ENCODE assay signal across 25 cellular contexts in genomic region chr19:4045597-4046361, GRCh38. TPM values are rescaled to one million over a fixed set of nuclear protein-coding genes. Genes with fewer than 3 reads are reported as not detected.
DNase-seq lines count a peak whose midpoint lies in the region; ATAC-seq, FAIRE-seq and TF ChIP-seq lines count a peak whose summit lies in the region.
"Had no signal": no experiment of that assay in that cellular context is flagged by ENCODE, and none has a peak within 500 bp of the region (broad histone marks: within the 10 kb centered on the region; RNA-seq: fewer than 3 reads in every experiment).

No MANE protein-coding gene starts in this region.

- TF ChIP-seq RAD21 in K562 (CRISPR knock-in tag; conservative IDR thresholded peaks at IDR 0.05 in 1 of 2, IDR thresholded peaks at IDR 0.05 in 1 of 2): no peak

- WGBS in K562 (ENCODE audit: insufficient coverage, low coverage, missing lambda C conversion rate): 92% methylated on average over 15 of the region's 32 CpGs

- H3K4me2 ChIP-seq in K562 (ENCODE audit: insufficient read depth, low read length): no peak overlapping the region
- H3K4me2 ChIP-seq in OCI-LY7 (ENCODE audit: low read length): no peak overlapping the region

- TF ChIP-seq CTCF in CD14-positive monocyte (IDR thresholded peaks at IDR 0.05) (no peak), K562 (IDR thresholded peaks at IDR 0.05 in 2 of 3, conservative IDR thresholded peaks at IDR 0.05 in 1 of 3; ENCODE audit: insufficient read depth in 2 of 3, low read depth in 1 of 3, low read length in 3 of 3) (no peak), OCI-LY7 (conservative IDR thresholded peaks at IDR 0.05; ENCODE audit: low read length) (no peak), BE2C (IDR thresholded peaks at IDR 0.05; ENCODE audit: low read depth, low read length) (no peak)

- TF ChIP-seq POLR2A in K562 (conservative IDR thresholded peaks at IDR 0.05): no peak

- TF ChIP-seq EP300 in K562 (IDR thresholded peaks at IDR 0.05; ENCODE audit: low read length): no peak

- POLR2A ChIA-PET in K562 (lab: Yijun Ruan, JAX): interaction anchor here (0.7 to 1.9 kb wide), 2 partner anchors 9 to 12 kb away, joined by 3 to 7 read pairs; no protein-coding TSS in a partner anchor
- POLR2A ChIA-PET in naive thymus-derived CD8-positive, alpha-beta T cell (lab: Charles Lee): interaction anchor here (0.5 to 2.2 kb wide), 6 partner anchors 13 to 350 kb away, joined by 3 to 11 read pairs (median 4); partner anchors contain the start of gene ZBTB7A
- POLR2A ChIA-PET in activated CD4-positive, alpha-beta T cell treated with anti-CD3 and anti-CD28 coated beads, Interleukin-2, amount 10 ng/mL, durations not matched to agents 7 days and 5 days (lab: Charles Lee): no interaction called here
- POLR2A ChIA-PET in OCI-LY7 (lab: Charles Lee): interaction anchor here (0.6 kb wide), 1 partner anchor 74 kb away, joined by 4 read pairs; no protein-coding TSS in a partner anchor

- in situ Hi-C loops in K562 (cut with MboI): no loop called here

- H3K9me3 ChIP-seq in K562 (replicated peaks; ENCODE audit: control insufficient read depth, insufficient read depth, low read depth, low read length) (no peaks in the 10 kb centered on the region), OCI-LY7 (ENCODE audit: low read length) (no peaks in the 10 kb centered on the region), BE2C (no peaks in the 10 kb centered on the region)
- H3K9me3 ChIP-seq: vagina had no signal

- H3K9me1 ChIP-seq in K562 (ENCODE audit: control insufficient read depth, insufficient read depth, low read length): no peaks in the 10 kb centered on the region

- H3K27me3 Mint-ChIP-seq in CD14-positive monocyte (ENCODE audit: low read depth in 3 of 3) (peaks cover 0 to 1% (median 0%) of the 10 kb centered on the region in 3 donors), IgD-negative memory B cell (no peaks in the 10 kb centered on the region)
- no peaks in the 10 kb centered on the region for H3K27me3 Mint-ChIP-seq in naive thymus-derived CD8-positive, alpha-beta T cell
- H3K27me3 Mint-ChIP-seq in activated CD4-positive, alpha-beta T cell treated with anti-CD3 and anti-CD28 coated beads, Interleukin-2, amount 10 ng/mL, durations not matched to agents 7 days and 5 days: no peaks in the 10 kb centered on the region
- H3K27me3 Mint-ChIP-seq in activated T-helper 2 cell treated with anti-CD3 and anti-CD28 coated beads, Interferon-gamma antibody, Interleukin-2, Interleukin-4, amounts not matched to agents 10 μg/mL and 5 μg/mL and 100 μg/mL, durations not matched to agents 14 hours and 24 hours and 36 hours (ENCODE audit: low read depth): no peaks in the 10 kb centered on the region

- H3K4me1 ChIP-seq in K562 (replicated peaks in 1 of 2; ENCODE audit: control insufficient read depth in 2 of 2, insufficient read depth in 2 of 2, low read length in 2 of 2) (peaks cover 0 to 36% of the 10 kb centered on the region in 2 experiments; a peak in 2 of 5 replicates), OCI-LY7 (ENCODE audit: insufficient read depth, low read length, poor library complexity, severe bottlenecking) (no peaks in the 10 kb centered on the region), BE2C (no peaks in the 10 kb centered on the region)

- intact Hi-C loops in CD14-positive monocyte (cut with micrococcal nuclease) (no loop called here), K562 (cut with micrococcal nuclease) (no loop called here), OCI-LY7 (cut with micrococcal nuclease; ENCODE audit: unreplicated experiment) (no loop called here)
- intact Hi-C loops in activated T-helper 2 cell treated with anti-CD3 and anti-CD28 coated beads, Interferon-gamma antibody, Interleukin-2, Interleukin-4, amounts not matched to agents 10 μg/mL and 5 μg/mL and 100 μg/mL, durations not matched to agents 14 hours and 24 hours and 36 hours (cut with micrococcal nuclease): no loop called here

- no peaks in the 10 kb centered on the region for H3K9me3 Mint-ChIP-seq in CD14-positive monocyte
- H3K9me3 Mint-ChIP-seq in IgD-negative memory B cell: no peaks in the 10 kb centered on the region
- H3K9me3 Mint-ChIP-seq in naive thymus-derived CD8-positive, alpha-beta T cell: no peaks in the 10 kb centered on the region
- H3K9me3 Mint-ChIP-seq in activated CD4-positive, alpha-beta T cell treated with anti-CD3 and anti-CD28 coated beads, Interleukin-2, amount 10 ng/mL, durations not matched to agents 7 days and 5 days: no peaks in the 10 kb centered on the region
- H3K9me3 Mint-ChIP-seq in activated T-helper 2 cell treated with anti-CD3 and anti-CD28 coated beads, Interferon-gamma antibody, Interleukin-2, Interleukin-4, amounts not matched to agents 10 μg/mL and 5 μg/mL and 100 μg/mL, durations not matched to agents 14 hours and 24 hours and 36 hours: no peaks in the 10 kb centered on the region

- H2AFZ ChIP-seq in K562 (ENCODE audit: low read depth, low read length) (no peak overlapping the region), OCI-LY7 (ENCODE audit: low read length) (no peak overlapping the region)

- H3K27me3 ChIP-seq in K562 (ENCODE audit: control insufficient read depth in 2 of 2, insufficient read depth in 2 of 2, low read length in 2 of 2) (no peaks in the 10 kb centered on the region), BE2C (no peaks in the 10 kb centered on the region)
- H3K27me3 ChIP-seq: vagina had no signal

- BruUV-seq in K562 (replicated peaks; lab: Mats Ljungman, UMichigan) (no TSS peak), OCI-LY7 (replicated peaks; lab: Mats Ljungman, UMichigan) (no TSS peak)

- peak overlapping the region in 1 of 2 experiments; percentile 26; a peak in 1 of 4 replicates for H3K9ac ChIP-seq in K562 (ENCODE audit: insufficient read depth in 1 of 2, low read depth in 2 of 2, low read length in 2 of 2)

- H3K9me2 ChIP-seq in OCI-LY7 (ENCODE audit: insufficient read depth, low read length): no peaks in the 10 kb centered on the region

- H3K36me3 ChIP-seq in K562 (ENCODE audit: control insufficient read depth, insufficient read depth, low read length): peaks cover 53% of the 10 kb centered on the region; the same call in 2 of the 3 replicates
- peaks cover 83% of the 10 kb centered on the region for H3K36me3 ChIP-seq in OCI-LY7 (ENCODE audit: insufficient read depth, low read length)
- peaks cover 28% of the 10 kb centered on the region for H3K36me3 ChIP-seq in BE2C

- no peak for ATAC-seq in K562
- ATAC-seq in naive thymus-derived CD8-positive, alpha-beta T cell: peak; percentile 61 to 70

- DNase-seq in CD14-positive monocyte (ENCODE audit: low spot score) (peak; percentile 41), K562 (ENCODE audit: extremely low read depth in 1 of 4, low spot score in 3 of 4) (no peak), OCI-LY7 (ENCODE audit: low spot score) (no peak), BE2C (no peak)
- DNase-seq in naive thymus-derived CD8-positive, alpha-beta T cell: peak in 4 of 10 donors; percentile 36 to 52 (median 42)
- DNase-seq in activated CD4-positive, alpha-beta T cell treated with anti-CD3 and anti-CD28 coated beads, Interleukin-2, amount 10 ng/mL, durations not matched to agents 7 days and 5 days: no peak
- no peak for DNase-seq in activated T-helper 2 cell treated with anti-CD3 and anti-CD28 coated beads, Interferon-gamma antibody, Interleukin-2, Interleukin-4, amounts not matched to agents 10 μg/mL and 5 μg/mL and 100 μg/mL, durations not matched to agents 14 hours and 24 hours and 36 hours (ENCODE audit: low spot score)
- DNase-seq: ACHN; activated CD4-positive, alpha-beta T cell treated with anti-CD3 and anti-CD28 coated beads for 4 hours; activated CD8-positive, alpha-beta memory T cell treated with anti-CD3 and anti-CD28 coated beads, Interleukin-2, amount 50 U/mL, for 4 hours; activated effector memory CD4-positive, alpha-beta T cell treated with Interleukin-2 at 50 U/mL for 16 hours; amygdala; central memory CD4-positive, alpha-beta T cell; Kasumi-1; mesendoderm; NCI-H2029; NCI-H2227 treated with DMSO at 0.1 percent for 48 hours; NCI-H82; OCI-M1; retina; SHP77; stimulated activated CD4-positive, alpha-beta T cell treated with anti-CD3 and anti-CD28 coated beads, Interleukin-4, amount 100 ng/mL, for 4 hours had no signal

- CTCF ChIA-PET in K562 (lab: Yijun Ruan, JAX; ENCODE audit: low intra/inter-chr PET ratio) (no interaction called here), OCI-LY7 (lab: Charles Lee; ENCODE audit: unreplicated experiment) (no interaction called here)
- CTCF ChIA-PET in activated CD4-positive, alpha-beta T cell treated with anti-CD3 and anti-CD28 coated beads, Interleukin-2, amount 10 ng/mL, durations not matched to agents 7 days and 5 days (lab: Charles Lee): interaction anchor here (0.6 to 0.7 kb wide), 3 partner anchors 117 to 501 kb away, joined by 3 to 4 read pairs (median 3); no protein-coding TSS in a partner anchor

- H3K36me3 Mint-ChIP-seq in CD14-positive monocyte: peaks cover 42 to 66% of the 10 kb centered on the region in 2 donors
- H3K36me3 Mint-ChIP-seq in IgD-negative memory B cell: no peaks in the 10 kb centered on the region
- peaks cover 0 to 54% (median 5%) of the 10 kb centered on the region in 3 donors for H3K36me3 Mint-ChIP-seq in naive thymus-derived CD8-positive, alpha-beta T cell
- H3K36me3 Mint-ChIP-seq in activated CD4-positive, alpha-beta T cell treated with anti-CD3 and anti-CD28 coated beads, Interleukin-2, amount 10 ng/mL, durations not matched to agents 7 days and 5 days (ENCODE audit: low read depth): peaks cover 13% of the 10 kb centered on the region
- H3K36me3 Mint-ChIP-seq in activated T-helper 2 cell treated with anti-CD3 and anti-CD28 coated beads, Interferon-gamma antibody, Interleukin-2, Interleukin-4, amounts not matched to agents 10 μg/mL and 5 μg/mL and 100 μg/mL, durations not matched to agents 14 hours and 24 hours and 36 hours (ENCODE audit: low read depth): peaks cover 35% of the 10 kb centered on the region

- peaks cover 23% of the 10 kb centered on the region for H4K20me1 ChIP-seq in K562 (replicated peaks; ENCODE audit: control insufficient read depth, insufficient read depth, low read length)
- H4K20me1 ChIP-seq in OCI-LY7 (ENCODE audit: insufficient read depth, low read length): no peaks in the 10 kb centered on the region; the same call in 1 of the 2 replicates

- H3K79me2 ChIP-seq in K562 (ENCODE audit: control insufficient read depth, insufficient read depth, low read length): peaks cover 52% of the 10 kb centered on the region
- peaks cover 50% of the 10 kb centered on the region for H3K79me2 ChIP-seq in OCI-LY7 (ENCODE audit: insufficient read depth, low read depth, low read length)

- H3K27ac Mint-ChIP-seq in CD14-positive monocyte (peak overlapping the region in 4 of 7 donors; percentile 14 to 54 (median 28)), IgD-negative memory B cell (peak overlapping the region in 2 of 3 donors; percentile 10 to 25)
- peak overlapping the region; percentile 87 to 98 (median 92) for H3K27ac Mint-ChIP-seq in naive thymus-derived CD8-positive, alpha-beta T cell
- H3K27ac Mint-ChIP-seq in activated CD4-positive, alpha-beta T cell treated with anti-CD3 and anti-CD28 coated beads, Interleukin-2, amount 10 ng/mL, durations not matched to agents 7 days and 5 days: no peak overlapping the region
- H3K27ac Mint-ChIP-seq in activated T-helper 2 cell treated with anti-CD3 and anti-CD28 coated beads, Interferon-gamma antibody, Interleukin-2, Interleukin-4, amounts not matched to agents 10 μg/mL and 5 μg/mL and 100 μg/mL, durations not matched to agents 14 hours and 24 hours and 36 hours: no peak overlapping the region

- H3K4me1 Mint-ChIP-seq in CD14-positive monocyte (peaks cover 8% of the 10 kb centered on the region), IgD-negative memory B cell (peaks cover 5 to 9% (median 9%) of the 10 kb centered on the region in 3 donors)
- peaks cover 13 to 31% (median 22%) of the 10 kb centered on the region in 4 donors for H3K4me1 Mint-ChIP-seq in naive thymus-derived CD8-positive, alpha-beta T cell
- peaks cover 8% of the 10 kb centered on the region for H3K4me1 Mint-ChIP-seq in activated CD4-positive, alpha-beta T cell treated with anti-CD3 and anti-CD28 coated beads, Interleukin-2, amount 10 ng/mL, durations not matched to agents 7 days and 5 days
- H3K4me1 Mint-ChIP-seq in activated T-helper 2 cell treated with anti-CD3 and anti-CD28 coated beads, Interferon-gamma antibody, Interleukin-2, Interleukin-4, amounts not matched to agents 10 μg/mL and 5 μg/mL and 100 μg/mL, durations not matched to agents 14 hours and 24 hours and 36 hours (ENCODE audit: low read depth): no peaks in the 10 kb centered on the region

- H3K27ac ChIP-seq in K562 (ENCODE audit: extremely low read depth, low read depth, low read length) (no peak overlapping the region), OCI-LY7 (ENCODE audit: low read depth, low read length, poor library complexity, severe bottlenecking) (no peak overlapping the region)
- H3K27ac ChIP-seq: epithelial cell of prostate, vagina had no signal

- no peak for FAIRE-seq in K562 (lab: Jason Lieb, UNC)

- H3K4me3 ChIP-seq in K562 (no peak overlapping the region), OCI-LY7 (ENCODE audit: low read depth, low read length, poor library complexity, severe bottlenecking) (no peak overlapping the region), BE2C (ENCODE audit: low read depth, low read length) (no peak overlapping the region)
- H3K4me3 ChIP-seq: vagina had no signal

- H3K4me3 Mint-ChIP-seq in CD14-positive monocyte (no peak overlapping the region), IgD-negative memory B cell (no peak overlapping the region)
- peak overlapping the region in 8 of 10 donors; percentile 35 to 83 (median 68) for H3K4me3 Mint-ChIP-seq in naive thymus-derived CD8-positive, alpha-beta T cell
- no peak overlapping the region for H3K4me3 Mint-ChIP-seq in activated CD4-positive, alpha-beta T cell treated with anti-CD3 and anti-CD28 coated beads, Interleukin-2, amount 10 ng/mL, durations not matched to agents 7 days and 5 days
- H3K4me3 Mint-ChIP-seq in activated T-helper 2 cell treated with anti-CD3 and anti-CD28 coated beads, Interferon-gamma antibody, Interleukin-2, Interleukin-4, amounts not matched to agents 10 μg/mL and 5 μg/mL and 100 μg/mL, durations not matched to agents 14 hours and 24 hours and 36 hours (ENCODE audit: low read depth): no peak overlapping the region

RNA-seq across cellular contexts. Expression of gene ZBTB7A, which starts 20.9 kb away (rescaled TPM):
- 10 to 100 TPM; 18.0 to 20.2 TPM for polyA plus RNA-seq in CD14-positive monocyte
- polyA plus RNA-seq in IgD-negative memory B cell: 75.7 TPM
- total RNA-seq in K562 (2011; cell fraction: chromatin; rRNA removed; ENCODE audit: low replicate concordance): 5.4 and 20.2 TPM in 2 replicates
- 10.5 and 12.0 TPM in 2 replicates for total RNA-seq in K562 (2011; cell fraction: nucleolus; rRNA removed)
- 5.3 and 7.3 TPM in 2 replicates for total RNA-seq in K562 (2011; cell fraction: nucleoplasm; rRNA removed)
- total RNA-seq in K562 (2014; rRNA removed): 10.2 and 13.8 TPM in 2 replicates
- total RNA-seq in K562 (2014; rRNA removed; fragmentation: Illumina TruSeq; extraction: Trizol): 1.6 and 1.8 TPM in 2 replicates
- 4.6 and 4.8 TPM in 2 replicates for total RNA-seq in K562 (2015; rRNA removed; fragmentation: Illumina TruSeq; extraction: Trizol)
- 32.7 and 34.0 TPM in 2 replicates for total RNA-seq in K562 (2021)
- 2.0 and 2.4 TPM in 2 replicates for polyA plus RNA-seq in K562 (2011; rRNA removed)
- polyA plus RNA-seq in K562 (2011; cell fraction: cytosol; rRNA removed): 2.8 and 11.2 TPM in 2 replicates
- polyA plus RNA-seq in K562 (2011; cell fraction: nucleus; rRNA removed): 7.4 and 18.4 TPM in 2 replicates
- 8.9 and 10.8 TPM in 2 replicates for polyA plus RNA-seq in K562 (2012)
- 6.3 and 8.3 TPM in 2 replicates for polyA plus RNA-seq in K562 (2014; fragmentation: Illumina TruSeq; extraction: Trizol)
- under 1 TPM; 0.11 to 0.27 TPM for polyA plus RNA-seq in K562 (2014; fragmentation: Nextera tagmentation; extraction: Ambion mirVana)
- 10.8 and 11.6 TPM in 2 replicates for polyA plus RNA-seq in K562 (2014; rRNA removed)
- polyA minus RNA-seq in K562 (2011; rRNA and poly(A)+ RNA removed): 1.3 and 1.7 TPM in 2 replicates
- polyA minus RNA-seq in K562 (2011; cell fraction: cytosol; rRNA and poly(A)+ RNA removed): 14.2 and 20.6 TPM in 2 replicates
- 5.4 and 5.8 TPM in 2 replicates for polyA minus RNA-seq in K562 (2011; cell fraction: nucleus; rRNA and poly(A)+ RNA removed)
- total RNA-seq in naive thymus-derived CD8-positive, alpha-beta T cell: 10 to 100 TPM; 59.9 TPM
- 10 to 100 TPM; 31.3 to 52.2 (median 31.5) TPM for polyA plus RNA-seq in naive thymus-derived CD8-positive, alpha-beta T cell
- 10 to 100 TPM; 39.4 to 47.5 TPM for total RNA-seq in activated CD4-positive, alpha-beta T cell treated with anti-CD3 and anti-CD28 coated beads, Interleukin-2, amount 10 ng/mL, durations not matched to agents 7 days and 5 days
- 13.1 and 17.2 TPM in 2 replicates for total RNA-seq in OCI-LY7 (2014; rRNA removed; shearing (Covaris generic))
- total RNA-seq in OCI-LY7 (2022): 29.3 and 31.2 TPM in 2 replicates
- total RNA-seq in activated T-helper 2 cell treated with anti-CD3 and anti-CD28 coated beads, Interferon-gamma antibody, Interleukin-2, Interleukin-4, amounts not matched to agents 10 μg/mL and 5 μg/mL and 100 μg/mL, durations not matched to agents 14 hours and 24 hours and 36 hours: 39.9 and 41.2 TPM in 2 replicates
- polyA plus RNA-seq in BE2C (2012; ENCODE audit: insufficient read depth, insufficient read length, low read depth): 17.1 TPM

RNA-seq across cellular contexts. Expression of gene PIAS4, which starts 38.2 kb away (rescaled TPM):
- polyA plus RNA-seq in CD14-positive monocyte: 1 to 10 TPM; 2.3 to 5.9 TPM
- 8.9 TPM for polyA plus RNA-seq in IgD-negative memory B cell
- 19.4 and 56.5 TPM in 2 replicates for total RNA-seq in K562 (2011; cell fraction: chromatin; rRNA removed; ENCODE audit: low replicate concordance)
- total RNA-seq in K562 (2011; cell fraction: nucleolus; rRNA removed): 36.9 and 39.3 TPM in 2 replicates
- 20.4 and 20.9 TPM in 2 replicates for total RNA-seq in K562 (2011; cell fraction: nucleoplasm; rRNA removed)
- 21.9 and 26.4 TPM in 2 replicates for total RNA-seq in K562 (2014; rRNA removed)
- total RNA-seq in K562 (2014; rRNA removed; fragmentation: Illumina TruSeq; extraction: Trizol): 5.3 and 7.3 TPM in 2 replicates
- 14.3 and 14.4 TPM in 2 replicates for total RNA-seq in K562 (2015; rRNA removed; fragmentation: Illumina TruSeq; extraction: Trizol)
- 24.9 and 34.9 TPM in 2 replicates for total RNA-seq in K562 (2021)
- 6.7 and 7.1 TPM in 2 replicates for polyA plus RNA-seq in K562 (2011; rRNA removed)
- polyA plus RNA-seq in K562 (2011; cell fraction: cytosol; rRNA removed): 7.4 and 15.5 TPM in 2 replicates
- polyA plus RNA-seq in K562 (2011; cell fraction: nucleus; rRNA removed): 11.2 and 22.2 TPM in 2 replicates
- polyA plus RNA-seq in K562 (2012): 23.1 and 44.7 TPM in 2 replicates
- 14.5 and 23.3 TPM in 2 replicates for polyA plus RNA-seq in K562 (2014; fragmentation: Illumina TruSeq; extraction: Trizol)
- under 1 TPM; 0.27 TPM for polyA plus RNA-seq in K562 (2014; fragmentation: Nextera tagmentation; extraction: Ambion mirVana)
- polyA plus RNA-seq in K562 (2014; rRNA removed): 14.8 and 19.9 TPM in 2 replicates
- 4.6 and 5.3 TPM in 2 replicates for polyA minus RNA-seq in K562 (2011; rRNA and poly(A)+ RNA removed)
- 14.9 and 18.8 TPM in 2 replicates for polyA minus RNA-seq in K562 (2011; cell fraction: cytosol; rRNA and poly(A)+ RNA removed)
- 21.3 and 22.4 TPM in 2 replicates for polyA minus RNA-seq in K562 (2011; cell fraction: nucleus; rRNA and poly(A)+ RNA removed)
- total RNA-seq in naive thymus-derived CD8-positive, alpha-beta T cell: 10 to 100 TPM; 34.4 to 34.9 TPM
- 1 to 10 TPM; 3.2 to 4.9 (median 4.5) TPM for polyA plus RNA-seq in naive thymus-derived CD8-positive, alpha-beta T cell
- 10 to 100 TPM; 33.3 to 40.4 TPM for total RNA-seq in activated CD4-positive, alpha-beta T cell treated with anti-CD3 and anti-CD28 coated beads, Interleukin-2, amount 10 ng/mL, durations not matched to agents 7 days and 5 days
- 25.3 and 31.5 TPM in 2 replicates for total RNA-seq in OCI-LY7 (2014; rRNA removed; shearing (Covaris generic))
- total RNA-seq in OCI-LY7 (2022): 34.4 and 35.0 TPM in 2 replicates
- total RNA-seq in activated T-helper 2 cell treated with anti-CD3 and anti-CD28 coated beads, Interferon-gamma antibody, Interleukin-2, Interleukin-4, amounts not matched to agents 10 μg/mL and 5 μg/mL and 100 μg/mL, durations not matched to agents 14 hours and 24 hours and 36 hours: 31.5 and 36.3 TPM in 2 replicates
- polyA plus RNA-seq in BE2C (2012; ENCODE audit: insufficient read depth, insufficient read length, low read depth): 105 TPM

Comparison
In these comparisons a context has a peak if more than half of its experiments do, and no peak if none do; other contexts are left out.
1. H3K27ac Mint-ChIP-seq: peak in CD14-positive monocyte (4 of 7), IgD-negative memory B cell (2 of 3) and naive thymus-derived CD8-positive, alpha-beta T cell (10 of 10); none in activated CD4-positive, alpha-beta T cell treated with anti-CD3 and anti-CD28 coated beads, Interleukin-2, amount 10 ng/mL, durations not matched to agents 7 days and 5 days (single experiment) and activated T-helper 2 cell treated with anti-CD3 and anti-CD28 coated beads, Interferon-gamma antibody, Interleukin-2, Interleukin-4, amounts not matched to agents 10 μg/mL and 5 μg/mL and 100 μg/mL, durations not matched to agents 14 hours and 24 hours and 36 hours (single experiment).
2. H3K4me3 Mint-ChIP-seq: peak in naive thymus-derived CD8-positive, alpha-beta T cell (8 of 10); none in CD14-positive monocyte (0 of 2), IgD-negative memory B cell (0 of 4), activated CD4-positive, alpha-beta T cell treated with anti-CD3 and anti-CD28 coated beads, Interleukin-2, amount 10 ng/mL, durations not matched to agents 7 days and 5 days (single experiment) and activated T-helper 2 cell treated with anti-CD3 and anti-CD28 coated beads, Interferon-gamma antibody, Interleukin-2, Interleukin-4, amounts not matched to agents 10 μg/mL and 5 μg/mL and 100 μg/mL, durations not matched to agents 14 hours and 24 hours and 36 hours (single experiment).